29 cellular contexts compared by ENCODE assay signal in the genomic region with DNA sequence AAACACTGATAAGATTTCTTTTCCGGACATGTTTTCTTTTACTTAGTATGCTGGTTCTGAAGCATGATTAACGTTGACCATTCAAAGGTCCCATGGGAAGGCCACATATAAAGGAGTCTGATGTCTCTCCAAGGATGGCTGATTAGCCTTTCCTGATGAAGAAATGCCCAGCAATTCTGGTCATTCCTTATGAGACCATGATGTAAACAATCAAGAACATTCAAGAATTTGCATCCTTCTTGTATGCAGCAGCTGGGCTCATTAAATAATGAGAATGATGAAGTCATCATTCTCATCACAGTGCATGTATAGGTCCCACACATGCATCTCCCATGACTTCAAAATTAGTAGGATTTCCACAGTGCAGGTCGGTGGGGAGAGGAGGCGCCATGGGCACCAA.
"Had no signal": no experiment of that assay in that cellular context is flagged by ENCODE, and none has a peak within 500 bp of the region (broad histone marks: within the 10 kb centered on the region; RNA-seq: fewer than 3 reads in every experiment).

No MANE protein-coding gene starts in this region.

- H3K9me3 Mint-ChIP-seq: natural killer cell treated with Interleukin-12 subunit alpha and Interleukin-12 subunit beta and Interleukin-15 and Interleukin-18, amount 100 ng/mL, for 72 hours; stimulated activated naive B cell treated with anti-CD40 and anti-IgM and Interleukin-4, amounts not matched to agents 10 μg/mL and 1 μg/mL and 100 μg/mL, for 72 hours had no signal

- H3K36me3 Mint-ChIP-seq: immature natural killer cell; natural killer cell treated with Interleukin-12 subunit alpha and Interleukin-12 subunit beta and Interleukin-15 and Interleukin-18, amount 100 ng/mL, for 72 hours had no signal

- H3K4me1 ChIP-seq: left lung, right lobe of liver, stomach, testis, upper lobe of left lung, vagina had no signal

- DNase-seq: hypothalamus; immature natural killer cell; kidney; left colon; left lung; lower lobe of right lung; mammary epithelial cell; mesendoderm; mucosa of descending colon; naive thymus-derived CD4-positive, alpha-beta T cell; ovary; right lobe of liver; stimulated activated CD4-positive, alpha-beta T cell treated with anti-CD3 and anti-CD28 coated beads, Interleukin-12 subunit alpha, Interleukin-12 subunit beta, amount 100 ng/mL, for 4 hours; stimulated activated CD4-positive, alpha-beta T cell treated with anti-CD3 and anti-CD28 coated beads, Interleukin-15, amount 100 ng/mL, for 24 hours; stimulated activated CD4-positive, alpha-beta T cell treated with anti-CD3 and anti-CD28 coated beads, Interleukin-2, amount 100 ng/mL, for 24 hours; stimulated activated CD4-positive, alpha-beta T cell treated with anti-CD3 and anti-CD28 coated beads, Interleukin-4, amount 100 ng/mL, for 1 hour; stimulated activated naive B cell treated with anti-CD40 and anti-IgM and Interleukin-4, amounts not matched to agents 10 μg/mL and 1 μg/mL and 100 μg/mL, for 72 hours; stimulated activated naive CD8-positive, alpha-beta T cell treated with anti-CD3 and anti-CD28 coated beads, Interleukin-15, Interleukin-2, amounts not matched to agents 100 U/mL and 50 U/mL, for 24 hours; stomach; testis; thyroid gland; transverse colon; upper lobe of left lung had no signal

- H3K4me3 Mint-ChIP-seq: immature natural killer cell; mesothelial cell of epicardium; naive thymus-derived CD4-positive, alpha-beta T cell; natural killer cell treated with Interleukin-12 subunit alpha and Interleukin-12 subunit beta and Interleukin-15 and Interleukin-18, amount 100 ng/mL, for 72 hours; stimulated activated naive B cell treated with anti-CD40 and anti-IgM and Interleukin-4, amounts not matched to agents 10 μg/mL and 1 μg/mL and 100 μg/mL, for 72 hours had no signal

- H3K36me3 ChIP-seq: ovary, right lobe of liver, vagina had no signal

- H3K27me3 Mint-ChIP-seq: naive thymus-derived CD4-positive, alpha-beta T cell; natural killer cell treated with Interleukin-12 subunit alpha and Interleukin-12 subunit beta and Interleukin-15 and Interleukin-18, amount 100 ng/mL, for 72 hours; progenitor cell of endocrine pancreas; stimulated activated naive B cell treated with anti-CD40 and anti-IgM and Interleukin-4, amounts not matched to agents 10 μg/mL and 1 μg/mL and 100 μg/mL, for 72 hours had no signal

- ATAC-seq: left colon; left lung; lower lobe of right lung; mucosa of descending colon; naive thymus-derived CD4-positive, alpha-beta T cell; natural killer cell treated with Interleukin-12 subunit alpha and Interleukin-12 subunit beta and Interleukin-15 and Interleukin-18, amount 100 ng/mL, for 72 hours; stimulated activated naive B cell treated with anti-CD40 and anti-IgM and Interleukin-4, amounts not matched to agents 10 μg/mL and 1 μg/mL and 100 μg/mL, for 72 hours; stimulated activated naive CD8-positive, alpha-beta T cell treated with anti-CD3 and anti-CD28 coated beads, Interleukin-15, Interleukin-2, amounts not matched to agents 100 U/mL and 50 U/mL, for 24 hours had no signal

- H3K9me3 ChIP-seq: left lung, lower lobe of right lung, mucosa of descending colon, ovary, right atrium auricular region, right lobe of liver, stomach, testis, thyroid gland, transverse colon, upper lobe of left lung, vagina had no signal

- H3K27ac ChIP-seq: left lung, lower lobe of right lung, ovary, right atrium auricular region, right lobe of liver, stomach, testis, thyroid gland, transverse colon, upper lobe of left lung, vagina had no signal

- H3K27ac Mint-ChIP-seq: immature natural killer cell; mesothelial cell of epicardium; naive thymus-derived CD4-positive, alpha-beta T cell; natural killer cell treated with Interleukin-12 subunit alpha and Interleukin-12 subunit beta and Interleukin-15 and Interleukin-18, amount 100 ng/mL, for 72 hours; stimulated activated naive B cell treated with anti-CD40 and anti-IgM and Interleukin-4, amounts not matched to agents 10 μg/mL and 1 μg/mL and 100 μg/mL, for 72 hours had no signal

- H3K27me3 ChIP-seq: left lung, ovary, right atrium auricular region, right lobe of liver, stomach, testis, thyroid gland, transverse colon, upper lobe of left lung, vagina had no signal

- H3K4me3 ChIP-seq: left lung, lower lobe of right lung, mucosa of descending colon, ovary, right atrium auricular region, right lobe of liver, smooth muscle cell, stomach, testis, thyroid gland, transverse colon, upper lobe of left lung, vagina had no signal
